32 cellular contexts compared by ENCODE assay signal in genomic region chr10:130930821-130931220, GRCh38.
"Had no signal": no experiment of that assay in that cellular context is flagged by ENCODE, and none has a peak within 500 bp of the region (broad histone marks: within the 10 kb centered on the region; RNA-seq: fewer than 3 reads in every experiment).

No MANE protein-coding gene starts in this region.

- H3K4me1 ChIP-seq: ascending aorta, breast epithelium, colonic mucosa, esophagus muscularis mucosa, foreskin keratinocyte, gastrocnemius medialis had no signal

- H3K36me3 ChIP-seq: ascending aorta, breast epithelium, cardiac muscle cell, colonic mucosa, esophagus muscularis mucosa, gastrocnemius medialis, heart left ventricle had no signal

- H3K27ac ChIP-seq: ascending aorta, breast epithelium, cardiac muscle cell, colonic mucosa, esophagus muscularis mucosa, foreskin keratinocyte, gastrocnemius medialis, heart left ventricle, VCaP had no signal

- H3K36me3 Mint-ChIP-seq: activated naive CD4-positive, alpha-beta T cell treated with anti-CD3 and anti-CD28 coated beads, Interleukin-2, amount 10 ng/mL, durations not matched to agents 7 days and 5 days; activated naive CD4-positive, alpha-beta T cell treated with anti-CD3 and anti-CD28 coated beads, Interleukin-2, amount 50 U/mL, for 72 hours; activated naive CD8-positive, alpha-beta T cell treated with anti-CD3 and anti-CD28 coated beads, Interleukin-2, amount 10 ng/mL, durations not matched to agents 7 days and 5 days; brain had no signal

- H3K27me3 ChIP-seq: ascending aorta, cardiac muscle cell, colonic mucosa, foreskin keratinocyte had no signal

- DNase-seq: activated CD4-positive, alpha-beta memory T cell treated with anti-CD3 and anti-CD28 coated beads, Interleukin-2, amount 10 ng/mL, durations not matched to agents 7 days and 5 days; activated CD4-positive, alpha-beta T cell treated with anti-CD3 and anti-CD28 coated beads for 1 hour; activated CD4-positive, alpha-beta T cell treated with anti-CD3 and anti-CD28 coated beads for 4 hours; activated CD4-positive, alpha-beta T cell treated with anti-CD3 and anti-CD28 coated beads, Interleukin-2, amount 10 ng/mL, durations not matched to agents 7 days and 5 days; activated CD4-positive, alpha-beta T cell treated with anti-CD3 and anti-CD28 coated beads, Interleukin-2, amount 50 U/mL, for 4 hours; activated CD8-positive, alpha-beta memory T cell treated with anti-CD3 and anti-CD28 coated beads, Interleukin-2, amount 50 U/mL, for 4 hours; activated naive CD4-positive, alpha-beta T cell; activated naive CD4-positive, alpha-beta T cell treated with anti-CD3 and anti-CD28 coated beads, Interleukin-2, amount 10 ng/mL, durations not matched to agents 7 days and 5 days; activated naive CD8-positive, alpha-beta T cell treated with anti-CD3 and anti-CD28 coated beads, Interleukin-2, amount 10 ng/mL, durations not matched to agents 7 days and 5 days; activated T-cell treated with anti-CD3 and anti-CD28 coated beads, Interleukin-2, amount 50 U/mL, for 1 hour; activated T-cell treated with anti-CD3 and anti-CD28 coated beads, Interleukin-2, amount 50 U/mL, for 48 hours; central memory CD4-positive, alpha-beta T cell; cerebellar nuclear complex; colonic mucosa; effector memory CD4-positive, alpha-beta T cell; erythroblast; foreskin keratinocyte; gastrocnemius medialis; glutamatergic neuron; heart left ventricle; T-helper 1 cell; T-helper 17 cell had no signal

- H3K27ac Mint-ChIP-seq: activated CD4-positive, alpha-beta memory T cell treated with anti-CD3 and anti-CD28 coated beads, Interleukin-2, amount 10 ng/mL, durations not matched to agents 7 days and 5 days; activated CD4-positive, alpha-beta T cell treated with anti-CD3 and anti-CD28 coated beads, Interleukin-2, amount 10 ng/mL, durations not matched to agents 7 days and 5 days; activated naive CD4-positive, alpha-beta T cell treated with anti-CD3 and anti-CD28 coated beads, Interleukin-2, amount 10 ng/mL, durations not matched to agents 7 days and 5 days; activated naive CD4-positive, alpha-beta T cell treated with anti-CD3 and anti-CD28 coated beads, Interleukin-2, amount 50 U/mL, for 72 hours; activated naive CD8-positive, alpha-beta T cell treated with anti-CD3 and anti-CD28 coated beads, Interleukin-2, amount 10 ng/mL, durations not matched to agents 7 days and 5 days; activated T-helper 1 cell treated with anti-CD3 and anti-CD28 coated beads, Interleukin-12 subunit alpha, Interleukin-12 subunit beta, Interleukin-2, Interleukin-4 antibody, amounts not matched to agents 30 ng/mL and 10 ng/mL and 1 ng/mL, durations not matched to agents 14 hours and 24 hours and 36 hours; activated T-helper 2 cell treated with anti-CD3 and anti-CD28 coated beads, Interferon-gamma antibody, Interleukin-2, Interleukin-4, amounts not matched to agents 10 μg/mL and 5 μg/mL and 100 μg/mL, durations not matched to agents 14 hours and 24 hours and 36 hours; T-helper 17 cell; WTC11 had no signal

- H3K4me3 ChIP-seq: ascending aorta, breast epithelium, cardiac muscle cell, colonic mucosa, esophagus muscularis mucosa, gastrocnemius medialis, heart left ventricle had no signal

- H3K4me1 Mint-ChIP-seq: activated CD4-positive, alpha-beta memory T cell treated with anti-CD3 and anti-CD28 coated beads, Interleukin-2, amount 10 ng/mL, durations not matched to agents 7 days and 5 days; activated CD4-positive, alpha-beta T cell treated with anti-CD3 and anti-CD28 coated beads, Interleukin-2, amount 10 ng/mL, durations not matched to agents 7 days and 5 days; activated naive CD4-positive, alpha-beta T cell treated with anti-CD3 and anti-CD28 coated beads, Interleukin-2, amount 10 ng/mL, durations not matched to agents 7 days and 5 days; activated naive CD8-positive, alpha-beta T cell treated with anti-CD3 and anti-CD28 coated beads, Interleukin-2, amount 10 ng/mL, durations not matched to agents 7 days and 5 days; T-helper 17 cell had no signal

- H3K27me3 Mint-ChIP-seq: activated CD4-positive, alpha-beta memory T cell treated with anti-CD3 and anti-CD28 coated beads, Interleukin-2, amount 10 ng/mL, durations not matched to agents 7 days and 5 days; activated CD4-positive, alpha-beta T cell treated with anti-CD3 and anti-CD28 coated beads, Interleukin-2, amount 10 ng/mL, durations not matched to agents 7 days and 5 days; activated naive CD4-positive, alpha-beta T cell treated with anti-CD3 and anti-CD28 coated beads, Interleukin-2, amount 10 ng/mL, durations not matched to agents 7 days and 5 days; activated naive CD8-positive, alpha-beta T cell treated with anti-CD3 and anti-CD28 coated beads, Interleukin-2, amount 10 ng/mL, durations not matched to agents 7 days and 5 days; brain; T-helper 17 cell had no signal

- H3K9me3 ChIP-seq: ascending aorta, breast epithelium, colonic mucosa, esophagus muscularis mucosa, gastrocnemius medialis, heart left ventricle had no signal

- ATAC-seq: activated naive CD4-positive, alpha-beta T cell treated with anti-CD3 and anti-CD28 coated beads, Interleukin-2, amount 50 U/mL, for 72 hours; foreskin keratinocyte; gastrocnemius medialis; heart left ventricle; T-helper 17 cell; WTC11 had no signal

- H3K4me3 Mint-ChIP-seq: activated CD4-positive, alpha-beta memory T cell treated with anti-CD3 and anti-CD28 coated beads, Interleukin-2, amount 10 ng/mL, durations not matched to agents 7 days and 5 days; activated CD4-positive, alpha-beta T cell treated with anti-CD3 and anti-CD28 coated beads, Interleukin-2, amount 10 ng/mL, durations not matched to agents 7 days and 5 days; activated naive CD4-positive, alpha-beta T cell treated with anti-CD3 and anti-CD28 coated beads, Interleukin-2, amount 10 ng/mL, durations not matched to agents 7 days and 5 days; activated naive CD8-positive, alpha-beta T cell treated with anti-CD3 and anti-CD28 coated beads, Interleukin-2, amount 10 ng/mL, durations not matched to agents 7 days and 5 days; activated T-helper 1 cell treated with anti-CD3 and anti-CD28 coated beads, Interleukin-12 subunit alpha, Interleukin-12 subunit beta, Interleukin-2, Interleukin-4 antibody, amounts not matched to agents 30 ng/mL and 10 ng/mL and 1 ng/mL, durations not matched to agents 14 hours and 24 hours and 36 hours; brain; T-helper 17 cell; WTC11 had no signal

- H3K9me3 Mint-ChIP-seq: activated CD4-positive, alpha-beta T cell treated with anti-CD3 and anti-CD28 coated beads, Interleukin-2, amount 10 ng/mL, durations not matched to agents 7 days and 5 days; activated naive CD4-positive, alpha-beta T cell treated with anti-CD3 and anti-CD28 coated beads, Interleukin-2, amount 50 U/mL, for 72 hours; activated naive CD8-positive, alpha-beta T cell treated with anti-CD3 and anti-CD28 coated beads, Interleukin-2, amount 10 ng/mL, durations not matched to agents 7 days and 5 days; activated T-helper 1 cell treated with anti-CD3 and anti-CD28 coated beads, Interleukin-12 subunit alpha, Interleukin-12 subunit beta, Interleukin-2, Interleukin-4 antibody, amounts not matched to agents 30 ng/mL and 10 ng/mL and 1 ng/mL, durations not matched to agents 14 hours and 24 hours and 36 hours; activated T-helper 2 cell treated with anti-CD3 and anti-CD28 coated beads, Interferon-gamma antibody, Interleukin-2, Interleukin-4, amounts not matched to agents 10 μg/mL and 5 μg/mL and 100 μg/mL, durations not matched to agents 14 hours and 24 hours and 36 hours had no signal
